ENCODE assay signal across 9 cellular contexts in the genomic region with DNA sequence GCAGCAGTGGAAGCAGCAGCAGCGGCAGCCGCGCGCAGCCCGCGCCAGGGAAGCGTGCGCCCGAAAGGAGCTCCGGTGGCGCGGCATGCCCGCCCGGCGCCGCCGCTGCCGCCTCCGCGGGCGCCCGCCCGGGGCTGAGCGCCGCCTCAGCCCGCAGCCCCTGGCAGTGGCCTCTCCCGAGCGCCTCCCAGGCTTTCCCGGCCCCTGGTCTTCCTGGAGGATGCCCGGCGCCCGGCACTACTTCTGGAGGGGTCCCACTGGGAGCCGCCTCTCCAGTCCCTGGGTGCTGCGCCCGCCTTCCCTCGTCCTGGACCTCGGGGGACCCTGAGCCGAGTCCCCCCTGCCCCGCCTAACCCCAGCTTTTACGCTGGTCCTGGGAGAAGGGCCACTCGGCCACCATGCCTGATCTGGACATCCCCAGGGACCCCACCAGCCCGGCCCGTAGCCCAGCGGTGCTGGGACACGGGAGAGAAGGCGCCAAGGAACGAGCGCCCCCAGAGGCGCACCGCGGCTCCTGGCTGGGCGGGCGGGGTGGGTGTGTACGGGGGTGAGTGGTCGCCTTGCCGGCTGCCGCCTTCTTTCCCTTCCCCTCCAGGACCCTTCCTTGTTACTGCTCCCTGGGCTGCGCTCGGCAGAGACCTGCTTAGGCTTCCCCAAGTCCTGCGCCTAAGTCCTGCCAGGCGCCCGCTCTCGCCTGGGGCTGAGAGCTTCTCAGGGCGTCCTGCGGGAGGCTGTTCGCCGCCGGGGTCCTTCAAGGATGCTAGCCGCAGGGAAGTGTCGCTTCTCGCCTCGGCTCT. TPM values are rescaled to one million over a fixed set of nuclear protein-coding genes. Genes with fewer than 3 reads are reported as not detected.
DNase-seq lines count a peak whose midpoint lies in the region; TF ChIP-seq lines count a peak whose summit lies in the region.
"Had no signal": no experiment of that assay in that cellular context is flagged by ENCODE, and none has a peak within 500 bp of the region (broad histone marks: within the 10 kb centered on the region; RNA-seq: fewer than 3 reads in every experiment).

No MANE protein-coding gene starts in this region.

- peak overlapping the region; percentile 45 for H3K4me3 Mint-ChIP-seq in endodermal cell
- H3K4me3 Mint-ChIP-seq in neural progenitor cell, result peak overlapping the region; percentile 84

- H2AFZ ChIP-seq in neural progenitor cell (replicated peaks), result peak overlapping the region; percentile 100
- H2AFZ ChIP-seq: PC-9 had no signal

- H3K4me1 Mint-ChIP-seq in endodermal cell (peaks cover 8% of the 10 kb centered on the region), neural progenitor cell (peaks cover 11% of the 10 kb centered on the region)

- DNase-seq in DMS79 (lab: John Stamatoyannopoulos, UW) (peak; percentile 48), NCI-H1092 (lab: John Stamatoyannopoulos, UW) (peak; percentile 35), endodermal cell (peak; percentile 93), neural progenitor cell (ENCODE audit: low spot score) (peak; percentile 79), posterior vena cava (ENCODE audit: low spot score) (no peak), NCI-H524 treated with DMSO at 0.1 percent for 48 hours (lab: John Stamatoyannopoulos, UW) (no peak)
- no peak for DNase-seq in stimulated activated CD4-positive, alpha-beta T cell treated with anti-CD3 and anti-CD28 coated beads, Interleukin-4, amount 100 ng/mL, for 1 hour
- DNase-seq in effector CD8-positive, alpha-beta T cell (lab: John Stamatoyannopoulos, UW), result no peak

- H3K9ac ChIP-seq in endodermal cell (ENCODE audit: extremely low read depth, low read length, poor library complexity, severe bottlenecking) (no peak overlapping the region), neural progenitor cell (no peak overlapping the region)

- H3K27me3 ChIP-seq in endodermal cell (ENCODE audit: control insufficient read depth, insufficient read depth, low read length, poor library complexity, severe bottlenecking) (peaks cover 91% of the 10 kb centered on the region), neural progenitor cell (peaks cover 85% of the 10 kb centered on the region)

- WGBS in endodermal cell (ENCODE audit: insufficient coverage in 1 of 2, insufficient read length in 1 of 2), 2 experiments, result 0% methylated on average over 6 to 72 of the region's 72 CpGs

- TF ChIP-seq CTCF in endodermal cell (conservative IDR thresholded peaks at IDR 0.05) (peak; percentile 76), neural progenitor cell (IDR thresholded peaks at IDR 0.05) (peak; percentile 66)

- intact Hi-C loops in posterior vena cava (cut with DNase I), result no loop called here

- H3K9me3 Mint-ChIP-seq in endodermal cell (no peaks in the 10 kb centered on the region), neural progenitor cell (no peaks in the 10 kb centered on the region)

- H3K4me3 ChIP-seq in endodermal cell (ENCODE audit: low read length) (peak overlapping the region; percentile 73), neural progenitor cell (peak overlapping the region; percentile 93)
- H3K4me3 ChIP-seq: PC-9 had no signal

- H4K20me1 ChIP-seq in neural progenitor cell (ENCODE audit: low read depth), result no peaks in the 10 kb centered on the region

- H3K4me1 ChIP-seq in endodermal cell (ENCODE audit: control insufficient read depth, insufficient read depth, low read length), result no peaks in the 10 kb centered on the region
- no peaks in the 10 kb centered on the region for H3K4me1 ChIP-seq in neural progenitor cell

- H3K4me2 ChIP-seq in neural progenitor cell, result peak overlapping the region; percentile 97
- H3K4me2 ChIP-seq: PC-9 had no signal

- no peaks in the 10 kb centered on the region for H3K36me3 ChIP-seq in endodermal cell (ENCODE audit: control insufficient read depth, insufficient read depth, low read length)
- no peaks in the 10 kb centered on the region for H3K36me3 ChIP-seq in neural progenitor cell

- H3K27ac Mint-ChIP-seq in endodermal cell, result no peak overlapping the region
- no peak overlapping the region for H3K27ac Mint-ChIP-seq in neural progenitor cell

- peaks cover 89% of the 10 kb centered on the region for H3K27me3 Mint-ChIP-seq in endodermal cell (ENCODE audit: insufficient read depth)
- peaks cover 63% of the 10 kb centered on the region for H3K27me3 Mint-ChIP-seq in neural progenitor cell (ENCODE audit: insufficient read depth, low read depth)

- no peaks in the 10 kb centered on the region for H3K79me2 ChIP-seq in neural progenitor cell (ENCODE audit: low read depth)

- peaks cover 8% of the 10 kb centered on the region for H3F3A ChIP-seq in neural progenitor cell (ENCODE audit: low read depth)

- no peaks in the 10 kb centered on the region for H3K9me3 ChIP-seq in endodermal cell (ENCODE audit: control insufficient read depth, low read length)
- H3K9me3 ChIP-seq in neural progenitor cell (ENCODE audit: low read depth), result no peaks in the 10 kb centered on the region

- H3K27ac ChIP-seq in endodermal cell (ENCODE audit: low read depth, low read length) (no peak overlapping the region), neural progenitor cell (no peak overlapping the region)
- H3K27ac ChIP-seq: PC-9 had no signal

- H3K36me3 Mint-ChIP-seq in endodermal cell (ENCODE audit: low read depth), result no peaks in the 10 kb centered on the region
- no peaks in the 10 kb centered on the region for H3K36me3 Mint-ChIP-seq in neural progenitor cell

RNA-seq across cellular contexts. Expression of a gene that starts 0.7 kb away (rescaled TPM):
- total RNA-seq in endodermal cell, result 1 to 10 TPM; 3.0 to 3.3 TPM
- 0.89 TPM for polyA plus RNA-seq in endodermal cell (2013, experiment 1 of 2)
- polyA plus RNA-seq in endodermal cell (2013, experiment 2 of 2), result 1.3 TPM
- 0.87 and 2.3 TPM in 2 replicates for total RNA-seq in neural progenitor cell (ENCODE audit: low replicate concordance)
- not detected for total RNA-seq in posterior vena cava

Comparison
In these comparisons a context has a peak if more than half of its experiments do, and no peak if none do; other contexts are left out.
1. DNase-seq: peak in DMS79 (single experiment), NCI-H1092 (single experiment), endodermal cell (single experiment) and neural progenitor cell (single experiment); none in posterior vena cava (single experiment), NCI-H524 treated with DMSO at 0.1 percent for 48 hours (single experiment), stimulated activated CD4-positive, alpha-beta T cell treated with anti-CD3 and anti-CD28 coated beads, Interleukin-4, amount 100 ng/mL, for 1 hour (single experiment) and effector CD8-positive, alpha-beta T cell (single experiment).